In the genomic region with DNA sequence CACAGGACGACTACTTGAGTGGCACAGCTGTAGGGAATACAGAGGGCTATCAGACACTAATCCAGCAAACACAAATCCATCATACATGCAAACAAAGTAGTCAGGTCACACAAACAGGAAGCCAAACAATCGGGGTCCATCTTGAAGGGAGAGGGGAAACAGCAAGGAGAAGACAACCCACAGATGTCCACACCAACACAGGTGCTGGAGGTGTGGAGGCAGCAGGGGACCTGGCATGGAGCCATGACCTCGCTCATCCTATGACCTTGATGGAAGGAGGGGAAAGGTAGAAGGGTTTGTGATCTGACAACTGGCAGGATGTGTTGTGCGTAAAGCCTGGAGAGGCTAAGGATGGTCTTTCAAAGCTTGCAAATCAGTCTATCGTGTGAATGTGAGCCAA, we compare ENCODE assay signal across 25 cellular contexts. TPM values are rescaled to one million over a fixed set of nuclear protein-coding genes. Genes with fewer than 3 reads are reported as not detected.
DNase-seq lines count a peak whose midpoint lies in the region; ATAC-seq, FAIRE-seq and TF ChIP-seq lines count a peak whose summit lies in the region.
"Had no signal": no experiment of that assay in that cellular context is flagged by ENCODE, and none has a peak within 500 bp of the region (broad histone marks: within the 10 kb centered on the region; RNA-seq: fewer than 3 reads in every experiment).

No MANE protein-coding gene starts in this region.

- ATAC-seq in CD8-positive, alpha-beta T cell, result no peak
- no peak for ATAC-seq in naive B cell (ENCODE audit: low read depth in 2 of 2)
- no peak for ATAC-seq in HG02610 (IDR thresholded peaks at IDR 0.05; ENCODE audit: unreplicated experiment)

- POLR2A ChIA-PET in CD8-positive, alpha-beta T cell (lab: Charles Lee), result no interaction called here

- H3K27me3 Mint-ChIP-seq in CD8-positive, alpha-beta T cell (ENCODE audit: low read depth), result no peaks in the 10 kb centered on the region
- H3K27me3 Mint-ChIP-seq in naive B cell, result no peaks in the 10 kb centered on the region
- H3K27me3 Mint-ChIP-seq in activated T-helper 2 cell treated with anti-CD3 and anti-CD28 coated beads, Interferon-gamma antibody, Interleukin-2, Interleukin-4, amounts not matched to agents 10 μg/mL and 5 μg/mL and 100 μg/mL, durations not matched to agents 14 hours and 24 hours and 36 hours (ENCODE audit: low read depth), result no peaks in the 10 kb centered on the region
- H3K27me3 Mint-ChIP-seq: activated CD4-positive, alpha-beta memory T cell treated with anti-CD3 and anti-CD28 coated beads, Interleukin-2, amount 10 ng/mL, durations not matched to agents 7 days and 5 days had no signal

- peaks cover 11% of the 10 kb centered on the region for H3K36me3 Mint-ChIP-seq in CD8-positive, alpha-beta T cell
- peaks cover 0 to 1% of the 10 kb centered on the region in 2 donors for H3K36me3 Mint-ChIP-seq in naive B cell
- H3K36me3 Mint-ChIP-seq in activated T-helper 2 cell treated with anti-CD3 and anti-CD28 coated beads, Interferon-gamma antibody, Interleukin-2, Interleukin-4, amounts not matched to agents 10 μg/mL and 5 μg/mL and 100 μg/mL, durations not matched to agents 14 hours and 24 hours and 36 hours (ENCODE audit: low read depth), result peaks cover 5% of the 10 kb centered on the region

- H3K4me3 ChIP-seq in CD8-positive, alpha-beta T cell (ENCODE audit: low read depth, low read length), result no peak overlapping the region
- H3K4me3 ChIP-seq: right atrium auricular region, testis had no signal

- no peaks in the 10 kb centered on the region for H3K27me3 ChIP-seq in CD8-positive, alpha-beta T cell (ENCODE audit: insufficient read depth, low read length)
- H3K27me3 ChIP-seq: right atrium auricular region, testis had no signal

- no peaks in the 10 kb centered on the region for H3K9me3 ChIP-seq in CD8-positive, alpha-beta T cell (ENCODE audit: low read length)
- H3K9me3 ChIP-seq: right atrium auricular region, testis had no signal

- CTCF ChIA-PET in CD8-positive, alpha-beta T cell (lab: Charles Lee), result interaction anchor here (1.1 to 1.4 kb wide), 3 partner anchors 39 to 52 kb away, joined by 3 to 4 read pairs (median 3); no protein-coding TSS in a partner anchor

- no peak for DNase-seq in CD8-positive, alpha-beta T cell
- no peak for DNase-seq in GM18507 (ENCODE audit: extremely low spot score, insufficient read length, low read depth)
- peak; percentile 34 for DNase-seq in NCI-H748 treated with DMSO at 0.1 percent for 48 hours (lab: John Stamatoyannopoulos, UW)
- no peak for DNase-seq in naive B cell
- DNase-seq in activated T-helper 2 cell treated with anti-CD3 and anti-CD28 coated beads, Interferon-gamma antibody, Interleukin-2, Interleukin-4, amounts not matched to agents 10 μg/mL and 5 μg/mL and 100 μg/mL, durations not matched to agents 14 hours and 24 hours and 36 hours (ENCODE audit: low spot score), result no peak
- DNase-seq in pons (ENCODE audit: low spot score), result no peak
- DNase-seq: activated CD4-positive, alpha-beta memory T cell treated with anti-CD3 and anti-CD28 coated beads, Interleukin-2, amount 10 ng/mL, durations not matched to agents 7 days and 5 days; activated naive CD4-positive, alpha-beta T cell treated with Interleukin-2 at 50 U/mL for 16 hours; anterior cingulate cortex; central memory CD4-positive, alpha-beta T cell; DMS 273 treated with DMSO at 0.1 percent for 48 hours; foreskin melanocyte; kidney; NCI-H187; NCI-H446; OCI-M1; SIG-M5; testis had no signal

- H3K27ac Mint-ChIP-seq in CD8-positive, alpha-beta T cell, result peak overlapping the region; percentile 85
- peak overlapping the region; percentile 32 to 98 (median 96) for H3K27ac Mint-ChIP-seq in naive B cell
- no peak overlapping the region for H3K27ac Mint-ChIP-seq in activated T-helper 2 cell treated with anti-CD3 and anti-CD28 coated beads, Interferon-gamma antibody, Interleukin-2, Interleukin-4, amounts not matched to agents 10 μg/mL and 5 μg/mL and 100 μg/mL, durations not matched to agents 14 hours and 24 hours and 36 hours

- peak; percentile 26 for FAIRE-seq in GM18507 (lab: Jason Lieb, UNC)
- FAIRE-seq: kidney had no signal

- no peaks in the 10 kb centered on the region for H3K36me3 ChIP-seq in CD8-positive, alpha-beta T cell (ENCODE audit: insufficient read depth, low read length)

- H3K4me1 Mint-ChIP-seq in CD8-positive, alpha-beta T cell (ENCODE audit: low read depth), result peaks cover 37% of the 10 kb centered on the region
- peaks cover 41 to 48% (median 46%) of the 10 kb centered on the region in 3 donors for H3K4me1 Mint-ChIP-seq in naive B cell
- H3K4me1 Mint-ChIP-seq in activated T-helper 2 cell treated with anti-CD3 and anti-CD28 coated beads, Interferon-gamma antibody, Interleukin-2, Interleukin-4, amounts not matched to agents 10 μg/mL and 5 μg/mL and 100 μg/mL, durations not matched to agents 14 hours and 24 hours and 36 hours (ENCODE audit: low read depth), result peaks cover 19% of the 10 kb centered on the region

- intact Hi-C loops in CD8-positive, alpha-beta T cell (cut with DNase I, micrococcal nuclease), result loop anchor here (10.0 kb wide), 2 partner anchors 61 to 369 kb away; no protein-coding TSS in a partner anchor
- intact Hi-C loops in activated T-helper 2 cell treated with anti-CD3 and anti-CD28 coated beads, Interferon-gamma antibody, Interleukin-2, Interleukin-4, amounts not matched to agents 10 μg/mL and 5 μg/mL and 100 μg/mL, durations not matched to agents 14 hours and 24 hours and 36 hours (cut with micrococcal nuclease), result no loop called here

- H3K9me3 Mint-ChIP-seq in CD8-positive, alpha-beta T cell, result no peaks in the 10 kb centered on the region
- peaks cover 0 to 2% (median 0%) of the 10 kb centered on the region in 7 donors for H3K9me3 Mint-ChIP-seq in naive B cell
- no peaks in the 10 kb centered on the region for H3K9me3 Mint-ChIP-seq in activated T-helper 2 cell treated with anti-CD3 and anti-CD28 coated beads, Interferon-gamma antibody, Interleukin-2, Interleukin-4, amounts not matched to agents 10 μg/mL and 5 μg/mL and 100 μg/mL, durations not matched to agents 14 hours and 24 hours and 36 hours
- H3K9me3 Mint-ChIP-seq: activated CD4-positive, alpha-beta memory T cell treated with anti-CD3 and anti-CD28 coated beads, Interleukin-2, amount 10 ng/mL, durations not matched to agents 7 days and 5 days had no signal

- H3K4me1 ChIP-seq in CD8-positive, alpha-beta T cell (ENCODE audit: insufficient read depth, low read length), result peaks cover 27% of the 10 kb centered on the region
- H3K4me1 ChIP-seq: right atrium auricular region, testis had no signal

- TF ChIP-seq CTCF in CD8-positive, alpha-beta T cell (IDR thresholded peaks at IDR 0.05), result no peak

- H3K27ac ChIP-seq in CD8-positive, alpha-beta T cell (ENCODE audit: low read depth, low read length), result no peak overlapping the region
- H3K27ac ChIP-seq: right atrium auricular region, testis had no signal

- H3K4me3 Mint-ChIP-seq in CD8-positive, alpha-beta T cell, result no peak overlapping the region
- H3K4me3 Mint-ChIP-seq in naive B cell, result peak overlapping the region in 5 of 8 donors; percentile 9 to 81 (median 51)
- no peak overlapping the region for H3K4me3 Mint-ChIP-seq in activated T-helper 2 cell treated with anti-CD3 and anti-CD28 coated beads, Interferon-gamma antibody, Interleukin-2, Interleukin-4, amounts not matched to agents 10 μg/mL and 5 μg/mL and 100 μg/mL, durations not matched to agents 14 hours and 24 hours and 36 hours (ENCODE audit: low read depth)
- H3K4me3 Mint-ChIP-seq: activated CD4-positive, alpha-beta memory T cell treated with anti-CD3 and anti-CD28 coated beads, Interleukin-2, amount 10 ng/mL, durations not matched to agents 7 days and 5 days had no signal

RNA-seq across cellular contexts. Expression of a gene that starts 39.9 kb away (rescaled TPM):
- 1 to 10 TPM; 1.8 to 2.3 TPM for total RNA-seq in CD8-positive, alpha-beta T cell
- under 1 TPM in 3 of 6 donors, not detected in 3; 0.07 to 0.19 (median 0.13) TPM for polyA plus RNA-seq in naive B cell (ENCODE audit: low read depth in 6 of 6)
- total RNA-seq in activated T-helper 2 cell treated with anti-CD3 and anti-CD28 coated beads, Interferon-gamma antibody, Interleukin-2, Interleukin-4, amounts not matched to agents 10 μg/mL and 5 μg/mL and 100 μg/mL, durations not matched to agents 14 hours and 24 hours and 36 hours, result 0.09 and 0.21 TPM in 2 replicates
- total RNA-seq: epithelial cell of proximal tubule had no signal

RNA-seq across cellular contexts. Expression of a gene that starts 54.4 kb away (rescaled TPM):
- not detected for total RNA-seq in CD8-positive, alpha-beta T cell
- not detected for polyA plus RNA-seq in naive B cell (ENCODE audit: low read depth in 6 of 6)
- total RNA-seq in activated T-helper 2 cell treated with anti-CD3 and anti-CD28 coated beads, Interferon-gamma antibody, Interleukin-2, Interleukin-4, amounts not matched to agents 10 μg/mL and 5 μg/mL and 100 μg/mL, durations not matched to agents 14 hours and 24 hours and 36 hours, result not detected in 2 replicates
- total RNA-seq: activated CD4-positive, alpha-beta memory T cell treated with anti-CD3 and anti-CD28 coated beads, Interleukin-2, amount 10 ng/mL, durations not matched to agents 7 days and 5 days; epithelial cell of proximal tubule; kidney; lung microvascular endothelial cell; myocyte; osteoblast; right atrium auricular region; T-helper 1 cell treated with Interleukin-12 subunit alpha and Interleukin-12 subunit beta and Interleukin-4 antibody, amounts not matched to agents 30 ng/mL and 1 ng/mL, for 36 hours; testis had no signal

Comparison
In these comparisons a context has a peak if more than half of its experiments do, and no peak if none do; other contexts are left out.
1. H3K4me3 Mint-ChIP-seq: peak in naive B cell (5 of 8); none in CD8-positive, alpha-beta T cell (single experiment) and activated T-helper 2 cell treated with anti-CD3 and anti-CD28 coated beads, Interferon-gamma antibody, Interleukin-2, Interleukin-4, amounts not matched to agents 10 μg/mL and 5 μg/mL and 100 μg/mL, durations not matched to agents 14 hours and 24 hours and 36 hours (single experiment).